ENCODE assay signal across 11 cellular contexts in the genomic region with DNA sequence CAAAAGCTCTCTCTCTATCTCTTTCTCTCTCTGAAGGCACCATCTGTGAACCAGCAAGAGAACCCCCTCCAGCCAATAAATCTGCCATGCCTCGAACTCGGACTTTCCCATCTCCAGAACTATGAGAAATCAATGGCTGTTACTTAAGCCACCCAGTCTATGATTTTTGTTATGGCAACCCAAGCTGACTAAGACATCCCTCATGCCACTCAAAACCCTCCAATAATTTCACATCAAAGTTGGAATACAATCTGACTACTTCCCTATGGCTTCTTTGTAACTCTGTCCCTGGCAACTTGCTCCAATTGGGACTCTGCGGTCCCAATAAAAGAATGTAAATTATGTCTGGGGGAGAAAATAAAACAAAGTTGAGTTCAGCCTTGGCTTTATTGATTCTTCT.
"Had no signal": no experiment of that assay in that cellular context is flagged by ENCODE, and none has a peak within 500 bp of the region (broad histone marks: within the 10 kb centered on the region; RNA-seq: fewer than 3 reads in every experiment).

No MANE protein-coding gene starts in this region.

- DNase-seq: GM23248, GOT3, H7, H9, HCEC 1CT, HFFc6 had no signal

- H3K4me2 ChIP-seq: GM23338 had no signal

- H3K36me3 ChIP-seq: HAP-1 had no signal

- H3K4me3 ChIP-seq: GM23248, GM23338, HAP-1 had no signal

- H3K9ac ChIP-seq: GM23248 had no signal

- ATAC-seq: GM23338, HCT116 had no signal

- H2AFZ ChIP-seq: GM23248, GM23338 had no signal

- FAIRE-seq: H1, H54 had no signal

- H3K4me1 ChIP-seq: HAP-1 had no signal

- H3K27ac ChIP-seq: GM23248 had no signal

- H3K9me3 ChIP-seq: HAP-1 had no signal
